Comparison of ENCODE assay signal across 1 cellular context in genomic region chr2:47078541-47079482, GRCh38.
TF ChIP-seq lines count a peak whose summit lies in the region.

No MANE protein-coding gene starts in this region.

TF ChIP-seq in K562, 482 proteins besides CTCF, POLR2A, EP300 and RAD21 (continued from another document and continues in another):
- TF ChIP-seq NFIX (CRISPR knock-in tag; IDR thresholded peaks at IDR 0.05; ENCODE audit: low read depth) (no peak), ZMIZ1 (IDR thresholded peaks at IDR 0.05; ENCODE audit: low read depth in 2 of 2, low read length in 2 of 2) (peak in 1 of 2 experiments; percentile 75; a peak in 1 of 4 replicates), PHB (CRISPR knock-in tag; IDR thresholded peaks at IDR 0.05) (no peak), ZBTB17 (CRISPR knock-in tag; IDR thresholded peaks at IDR 0.05) (no peak), ZFP36 (IDR thresholded peaks at IDR 0.05; ENCODE audit: low read depth, low read length, partially characterized antibody) (no peak), MCM3 (IDR thresholded peaks at IDR 0.05) (no peak), ZBTB26 (CRISPR knock-in tag; IDR thresholded peaks at IDR 0.05) (no peak), HCFC1 (IDR thresholded peaks at IDR 0.05; ENCODE audit: low read depth, low read length) (no peak), ZNF57 (CRISPR knock-in tag; IDR thresholded peaks at IDR 0.05) (no peak), NKRF (IDR thresholded peaks at IDR 0.05; ENCODE audit: borderline replicate concordance) (no peak), DLX4 (CRISPR knock-in tag; IDR thresholded peaks at IDR 0.05) (no peak), MYNN (IDR thresholded peaks at IDR 0.05) (0 out of 2 replicates have a peak, but pooled peaks have one; percentile 47), MYNN (CRISPR knock-in tag; IDR thresholded peaks at IDR 0.05) (no peak), SNIP1 (IDR thresholded peaks at IDR 0.05; ENCODE audit: low read depth) (no peak), ZNF707 (CRISPR knock-in tag; conservative IDR thresholded peaks at IDR 0.05) (no peak), ZNF445 (CRISPR knock-in tag; IDR thresholded peaks at IDR 0.05; ENCODE audit: low read depth) (no peak), RAD51 (IDR thresholded peaks at IDR 0.05; ENCODE audit: borderline replicate concordance, low read depth) (peak; percentile 14; the same call in 1 of the 2 replicates), ZNF589 (CRISPR knock-in tag; IDR thresholded peaks at IDR 0.05; ENCODE audit: low read depth) (no peak), ZFX (CRISPR knock-in tag; IDR thresholded peaks at IDR 0.05) (no peak), RBBP5 (IDR thresholded peaks at IDR 0.05; ENCODE audit: borderline replicate concordance, insufficient read depth, low read length, poor library complexity, severe bottlenecking) (no peak), MXI1 (IDR thresholded peaks at IDR 0.05; ENCODE audit: low read depth, low read length) (no peak), BMI1 (IDR thresholded peaks at IDR 0.05; ENCODE audit: low read length) (no peak), ATF2 (CRISPR knock-in tag; IDR thresholded peaks at IDR 0.05) (no peak), CBX5 (IDR thresholded peaks at IDR 0.05; ENCODE audit: borderline replicate concordance, low read depth) (no peak), NEUROD1 (IDR thresholded peaks at IDR 0.05; ENCODE audit: borderline replicate concordance, low read depth, low read length, partially characterized antibody) (no peak), MED1 (CRISPR knock-in tag; IDR thresholded peaks at IDR 0.05; ENCODE audit: borderline replicate concordance) (no peak), ZNF3 (CRISPR knock-in tag; IDR thresholded peaks at IDR 0.05) (no peak), RB1 (IDR thresholded peaks at IDR 0.05; ENCODE audit: low read depth) (no peak), CHCHD3 (CRISPR knock-in tag; IDR thresholded peaks at IDR 0.05) (no peak), ZEB2 (IDR thresholded peaks at IDR 0.05) (peak; percentile 74), CEBPZ (IDR thresholded peaks at IDR 0.05; ENCODE audit: borderline replicate concordance, low read depth, low read length) (no peak)
- TF ChIP-seq, protein P1, sequence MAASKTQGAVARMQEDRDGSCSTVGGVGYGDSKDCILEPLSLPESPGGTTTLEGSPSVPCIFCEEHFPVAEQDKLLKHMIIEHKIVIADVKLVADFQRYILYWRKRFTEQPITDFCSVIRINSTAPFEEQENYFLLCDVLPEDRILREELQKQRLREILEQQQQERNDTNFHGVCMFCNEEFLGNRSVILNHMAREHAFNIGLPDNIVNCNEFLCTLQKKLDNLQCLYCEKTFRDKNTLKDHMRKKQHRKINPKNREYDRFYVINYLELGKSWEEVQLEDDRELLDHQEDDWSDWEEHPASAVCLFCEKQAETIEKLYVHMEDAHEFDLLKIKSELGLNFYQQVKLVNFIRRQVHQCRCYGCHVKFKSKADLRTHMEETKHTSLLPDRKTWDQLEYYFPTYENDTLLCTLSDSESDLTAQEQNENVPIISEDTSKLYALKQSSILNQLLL (CRISPR knock-in tag; IDR thresholded peaks at IDR 0.05; ENCODE audit: borderline replicate concordance): no peak
- TF ChIP-seq, protein P2, sequence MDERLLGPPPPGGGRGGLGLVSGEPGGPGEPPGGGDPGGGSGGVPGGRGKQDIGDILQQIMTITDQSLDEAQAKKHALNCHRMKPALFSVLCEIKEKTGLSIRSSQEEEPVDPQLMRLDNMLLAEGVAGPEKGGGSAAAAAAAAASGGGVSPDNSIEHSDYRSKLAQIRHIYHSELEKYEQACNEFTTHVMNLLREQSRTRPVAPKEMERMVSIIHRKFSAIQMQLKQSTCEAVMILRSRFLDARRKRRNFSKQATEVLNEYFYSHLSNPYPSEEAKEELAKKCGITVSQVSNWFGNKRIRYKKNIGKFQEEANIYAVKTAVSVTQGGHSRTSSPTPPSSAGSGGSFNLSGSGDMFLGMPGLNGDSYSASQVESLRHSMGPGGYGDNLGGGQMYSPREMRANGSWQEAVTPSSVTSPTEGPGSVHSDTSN (CRISPR knock-in tag; IDR thresholded peaks at IDR 0.05; ENCODE audit: low read depth): no peak
- TF ChIP-seq, protein P2 (tag; conservative IDR thresholded peaks at IDR 0.05; ENCODE audit: low read depth): peak; percentile 45
- TF ChIP-seq, protein P3, sequence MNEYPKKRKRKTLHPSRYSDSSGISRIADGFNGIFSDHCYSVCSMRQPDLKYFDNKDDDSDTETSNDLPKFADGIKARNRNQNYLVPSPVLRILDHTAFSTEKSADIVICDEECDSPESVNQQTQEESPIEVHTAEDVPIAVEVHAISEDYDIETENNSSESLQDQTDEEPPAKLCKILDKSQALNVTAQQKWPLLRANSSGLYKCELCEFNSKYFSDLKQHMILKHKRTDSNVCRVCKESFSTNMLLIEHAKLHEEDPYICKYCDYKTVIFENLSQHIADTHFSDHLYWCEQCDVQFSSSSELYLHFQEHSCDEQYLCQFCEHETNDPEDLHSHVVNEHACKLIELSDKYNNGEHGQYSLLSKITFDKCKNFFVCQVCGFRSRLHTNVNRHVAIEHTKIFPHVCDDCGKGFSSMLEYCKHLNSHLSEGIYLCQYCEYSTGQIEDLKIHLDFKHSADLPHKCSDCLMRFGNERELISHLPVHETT (CRISPR knock-in tag; conservative IDR thresholded peaks at IDR 0.05 in 1 of 2, IDR thresholded peaks at IDR 0.05 in 1 of 2): no peak
- TF ChIP-seq, protein P4, sequence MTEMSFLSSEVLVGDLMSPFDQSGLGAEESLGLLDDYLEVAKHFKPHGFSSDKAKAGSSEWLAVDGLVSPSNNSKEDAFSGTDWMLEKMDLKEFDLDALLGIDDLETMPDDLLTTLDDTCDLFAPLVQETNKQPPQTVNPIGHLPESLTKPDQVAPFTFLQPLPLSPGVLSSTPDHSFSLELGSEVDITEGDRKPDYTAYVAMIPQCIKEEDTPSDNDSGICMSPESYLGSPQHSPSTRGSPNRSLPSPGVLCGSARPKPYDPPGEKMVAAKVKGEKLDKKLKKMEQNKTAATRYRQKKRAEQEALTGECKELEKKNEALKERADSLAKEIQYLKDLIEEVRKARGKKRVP (CRISPR knock-in tag; IDR thresholded peaks at IDR 0.05): no peak
- TF ChIP-seq, protein P5, sequence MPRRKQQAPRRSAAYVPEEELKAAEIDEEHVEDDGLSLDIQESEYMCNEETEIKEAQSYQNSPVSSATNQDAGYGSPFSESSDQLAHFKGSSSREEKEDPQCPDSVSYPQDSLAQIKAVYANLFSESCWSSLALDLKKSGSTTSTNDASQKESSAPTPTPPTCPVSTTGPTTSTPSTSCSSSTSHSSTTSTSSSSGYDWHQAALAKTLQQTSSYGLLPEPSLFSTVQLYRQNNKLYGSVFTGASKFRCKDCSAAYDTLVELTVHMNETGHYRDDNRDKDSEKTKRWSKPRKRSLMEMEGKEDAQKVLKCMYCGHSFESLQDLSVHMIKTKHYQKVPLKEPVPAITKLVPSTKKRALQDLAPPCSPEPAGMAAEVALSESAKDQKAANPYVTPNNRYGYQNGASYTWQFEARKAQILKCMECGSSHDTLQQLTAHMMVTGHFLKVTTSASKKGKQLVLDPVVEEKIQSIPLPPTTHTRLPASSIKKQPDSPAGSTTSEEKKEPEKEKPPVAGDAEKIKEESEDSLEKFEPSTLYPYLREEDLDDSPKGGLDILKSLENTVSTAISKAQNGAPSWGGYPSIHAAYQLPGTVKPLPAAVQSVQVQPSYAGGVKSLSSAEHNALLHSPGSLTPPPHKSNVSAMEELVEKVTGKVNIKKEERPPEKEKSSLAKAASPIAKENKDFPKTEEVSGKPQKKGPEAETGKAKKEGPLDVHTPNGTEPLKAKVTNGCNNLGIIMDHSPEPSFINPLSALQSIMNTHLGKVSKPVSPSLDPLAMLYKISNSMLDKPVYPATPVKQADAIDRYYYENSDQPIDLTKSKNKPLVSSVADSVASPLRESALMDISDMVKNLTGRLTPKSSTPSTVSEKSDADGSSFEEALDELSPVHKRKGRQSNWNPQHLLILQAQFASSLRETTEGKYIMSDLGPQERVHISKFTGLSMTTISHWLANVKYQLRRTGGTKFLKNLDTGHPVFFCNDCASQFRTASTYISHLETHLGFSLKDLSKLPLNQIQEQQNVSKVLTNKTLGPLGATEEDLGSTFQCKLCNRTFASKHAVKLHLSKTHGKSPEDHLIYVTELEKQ (CRISPR knock-in tag; IDR thresholded peaks at IDR 0.05): no peak
